16 cellular contexts compared by ENCODE assay signal in genomic region chr12:64567570-64567969, GRCh38. TPM values are rescaled to one million over a fixed set of nuclear protein-coding genes. Genes with fewer than 3 reads are reported as not detected.
DNase-seq lines count a peak whose midpoint lies in the region; ATAC-seq and TF ChIP-seq lines count a peak whose summit lies in the region.
"Had no signal": no experiment of that assay in that cellular context is flagged by ENCODE, and none has a peak within 500 bp of the region (broad histone marks: within the 10 kb centered on the region; RNA-seq: fewer than 3 reads in every experiment).

No MANE protein-coding gene starts in this region.

- peak overlapping the region; percentile 31 for H3K4me3 Mint-ChIP-seq in nephron progenitor cell
- H3K4me3 Mint-ChIP-seq in activated T-helper 2 cell treated with anti-CD3 and anti-CD28 coated beads, Interferon-gamma antibody, Interleukin-2, Interleukin-4, amounts not matched to agents 10 μg/mL and 5 μg/mL and 100 μg/mL, durations not matched to agents 14 hours and 24 hours and 36 hours (ENCODE audit: low read depth), result no peak overlapping the region
- H3K4me3 Mint-ChIP-seq: HFFc6 had no signal

- peak overlapping the region; percentile 93 for H3K27ac Mint-ChIP-seq in nephron progenitor cell
- H3K27ac Mint-ChIP-seq in activated T-helper 2 cell treated with anti-CD3 and anti-CD28 coated beads, Interferon-gamma antibody, Interleukin-2, Interleukin-4, amounts not matched to agents 10 μg/mL and 5 μg/mL and 100 μg/mL, durations not matched to agents 14 hours and 24 hours and 36 hours, result no peak overlapping the region
- H3K27ac Mint-ChIP-seq: HFFc6 had no signal

- intact Hi-C loops in left ventricle myocardium inferior (cut with micrococcal nuclease) (no loop called here), left cardiac atrium (cut with DNase I) (no loop called here)
- intact Hi-C loops in activated T-helper 2 cell treated with anti-CD3 and anti-CD28 coated beads, Interferon-gamma antibody, Interleukin-2, Interleukin-4, amounts not matched to agents 10 μg/mL and 5 μg/mL and 100 μg/mL, durations not matched to agents 14 hours and 24 hours and 36 hours (cut with micrococcal nuclease), result no loop called here

- H3K4me3 ChIP-seq in left ventricle myocardium inferior, result no peak overlapping the region
- H3K4me3 ChIP-seq in WERI-Rb-1 (ENCODE audit: low read depth, low read length), result no peak overlapping the region
- H3K4me3 ChIP-seq: A549 had no signal

- H3K27ac ChIP-seq in left ventricle myocardium inferior (replicated peaks) (peak overlapping the region; percentile 44), WERI-Rb-1 (peak overlapping the region; percentile 59)
- H3K27ac ChIP-seq: A549 had no signal

- H3K4me1 ChIP-seq in left ventricle myocardium inferior, result peaks cover 38% of the 10 kb centered on the region
- H3K4me1 ChIP-seq: A549 had no signal

- peaks cover 69% of the 10 kb centered on the region for H3K4me1 Mint-ChIP-seq in nephron progenitor cell
- H3K4me1 Mint-ChIP-seq in activated T-helper 2 cell treated with anti-CD3 and anti-CD28 coated beads, Interferon-gamma antibody, Interleukin-2, Interleukin-4, amounts not matched to agents 10 μg/mL and 5 μg/mL and 100 μg/mL, durations not matched to agents 14 hours and 24 hours and 36 hours (ENCODE audit: low read depth), result peaks cover 10% of the 10 kb centered on the region

- H3K36me3 ChIP-seq in left ventricle myocardium inferior, result no peaks in the 10 kb centered on the region
- H3K36me3 ChIP-seq in WERI-Rb-1, result no peaks in the 10 kb centered on the region

- no peak for TF ChIP-seq CTCF in left ventricle myocardium inferior (IDR thresholded peaks at IDR 0.05; ENCODE audit: borderline replicate concordance)
- TF ChIP-seq CTCF in WERI-Rb-1 (IDR thresholded peaks at IDR 0.05; ENCODE audit: low read depth, low read length), result no peak
- no peak for TF ChIP-seq CTCF in nephron progenitor cell (IDR thresholded peaks at IDR 0.05)

- DNase-seq in left ventricle myocardium inferior (no peak), left cardiac atrium (no peak), WERI-Rb-1 (no peak), nephron progenitor cell (no peak), hippocampal formation (lab: John Stamatoyannopoulos, UW) (no peak)
- no peak for DNase-seq in activated T-helper 2 cell treated with anti-CD3 and anti-CD28 coated beads, Interferon-gamma antibody, Interleukin-2, Interleukin-4, amounts not matched to agents 10 μg/mL and 5 μg/mL and 100 μg/mL, durations not matched to agents 14 hours and 24 hours and 36 hours (ENCODE audit: low spot score)
- DNase-seq in activated CD8-positive, alpha-beta memory T cell treated with anti-CD3 and anti-CD28 coated beads, Interleukin-2, amount 50 U/mL, for 4 hours, result no peak
- DNase-seq: CD4-positive, alpha-beta memory T cell; DND-41; GDM1; HFFc6; NCI-H1417; NCI-H2029; SIG-M5 had no signal

- H3K36me3 Mint-ChIP-seq in nephron progenitor cell (ENCODE audit: low read depth), result no peaks in the 10 kb centered on the region
- H3K36me3 Mint-ChIP-seq in activated T-helper 2 cell treated with anti-CD3 and anti-CD28 coated beads, Interferon-gamma antibody, Interleukin-2, Interleukin-4, amounts not matched to agents 10 μg/mL and 5 μg/mL and 100 μg/mL, durations not matched to agents 14 hours and 24 hours and 36 hours (ENCODE audit: low read depth), result no peaks in the 10 kb centered on the region
- H3K36me3 Mint-ChIP-seq: CD4-positive, alpha-beta memory T cell had no signal

- H3K9me3 ChIP-seq in left ventricle myocardium inferior (replicated peaks) (no peaks in the 10 kb centered on the region), WERI-Rb-1 (ENCODE audit: severe bottlenecking) (no peaks in the 10 kb centered on the region)
- H3K9me3 ChIP-seq: A549 had no signal

- H3K9me3 Mint-ChIP-seq in nephron progenitor cell, result peaks cover 9% of the 10 kb centered on the region
- H3K9me3 Mint-ChIP-seq in activated T-helper 2 cell treated with anti-CD3 and anti-CD28 coated beads, Interferon-gamma antibody, Interleukin-2, Interleukin-4, amounts not matched to agents 10 μg/mL and 5 μg/mL and 100 μg/mL, durations not matched to agents 14 hours and 24 hours and 36 hours, result no peaks in the 10 kb centered on the region
- H3K9me3 Mint-ChIP-seq: CD4-positive, alpha-beta memory T cell had no signal

- ATAC-seq in left cardiac atrium, result no peak
- ATAC-seq in GM21367 (IDR thresholded peaks at IDR 0.05; ENCODE audit: unreplicated experiment), result no peak
- ATAC-seq: A549 had no signal

- no peaks in the 10 kb centered on the region for H3K27me3 ChIP-seq in left ventricle myocardium inferior (ENCODE audit: low read depth)
- no peaks in the 10 kb centered on the region for H3K27me3 ChIP-seq in WERI-Rb-1 (ENCODE audit: insufficient read depth, low read depth, severe bottlenecking)

- H3K27me3 Mint-ChIP-seq in nephron progenitor cell (ENCODE audit: low read depth, poor library complexity), result peaks cover 4% of the 10 kb centered on the region
- peaks cover 2% of the 10 kb centered on the region for H3K27me3 Mint-ChIP-seq in activated T-helper 2 cell treated with anti-CD3 and anti-CD28 coated beads, Interferon-gamma antibody, Interleukin-2, Interleukin-4, amounts not matched to agents 10 μg/mL and 5 μg/mL and 100 μg/mL, durations not matched to agents 14 hours and 24 hours and 36 hours (ENCODE audit: low read depth)
- H3K27me3 Mint-ChIP-seq: CD4-positive, alpha-beta memory T cell had no signal

RNA-seq across cellular contexts. Expression of gene RASSF3, which starts 42.7 kb away (rescaled TPM):
- total RNA-seq in left ventricle myocardium inferior, result 102 TPM
- total RNA-seq in left cardiac atrium, result 100 to 1,000 TPM; 116 to 118 TPM
- 35.7 and 35.8 TPM in 2 replicates for total RNA-seq in activated T-helper 2 cell treated with anti-CD3 and anti-CD28 coated beads, Interferon-gamma antibody, Interleukin-2, Interleukin-4, amounts not matched to agents 10 μg/mL and 5 μg/mL and 100 μg/mL, durations not matched to agents 14 hours and 24 hours and 36 hours
